8 cellular contexts compared by ENCODE assay signal in genomic region chr12:123436017-123436964, GRCh38. TPM values are rescaled to one million over a fixed set of nuclear protein-coding genes. Genes with fewer than 3 reads are reported as not detected.
A peak's percentile ranks its signal among the peaks of the same experiment; 100 is the strongest.
DNase-seq lines count a peak whose midpoint lies in the region; ATAC-seq, FAIRE-seq and TF ChIP-seq lines count a peak whose summit lies in the region.

Gene RILPL2, minus strand, starts transcription at chr12:123436684. Its CDS starts 264 bp downstream, at chr12:123436420.

- peak within 1 kb of the TSS; percentile 56 for H2AFZ ChIP-seq in fibroblast of lung (ENCODE audit: low read length)

- peaks cover 20% of the 10 kb centered on the region for H3K36me3 Mint-ChIP-seq in Calu3 (ENCODE audit: insufficient read depth, unreplicated experiment)
- peaks cover 0 to 6% (median 0%) of the 10 kb centered on the region in 3 donors for H3K36me3 Mint-ChIP-seq in naive thymus-derived CD8-positive, alpha-beta T cell
- peaks cover 39% of the 10 kb centered on the region for H3K36me3 Mint-ChIP-seq in stimulated activated memory B cell treated with anti-CD40 and anti-IgM and Interleukin-4, amounts not matched to agents 10 μg/mL and 1 μg/mL and 100 μg/mL, for 72 hours

- H3K27me3 Mint-ChIP-seq in Calu3 (ENCODE audit: unreplicated experiment), result no peaks in the 10 kb centered on the region
- no peaks in the 10 kb centered on the region for H3K27me3 Mint-ChIP-seq in naive thymus-derived CD8-positive, alpha-beta T cell
- H3K27me3 Mint-ChIP-seq in stimulated activated memory B cell treated with anti-CD40 and anti-IgM and Interleukin-4, amounts not matched to agents 10 μg/mL and 1 μg/mL and 100 μg/mL, for 72 hours, result no peaks in the 10 kb centered on the region

- H3K4me2 ChIP-seq in fibroblast of lung (ENCODE audit: extremely low read depth, insufficient read depth, low read length), result peak within 1 kb of the TSS; percentile 67

- H4K20me1 ChIP-seq in fibroblast of lung (ENCODE audit: control insufficient read depth, extremely low read depth, insufficient read depth, low read length), result no peaks in the 10 kb centered on the region

- POLR2A ChIA-PET in naive thymus-derived CD8-positive, alpha-beta T cell (lab: Charles Lee), result interaction anchor here (0.6 to 2.1 kb wide), 7 partner anchors 12 to 103 kb away, joined by 3 to 16 read pairs (median 4); partner anchors contain the start of genes SBNO1 and SNRNP35

- peak within 1 kb of the TSS; percentile 42 for H3K27ac ChIP-seq in fibroblast of lung (ENCODE audit: insufficient read depth, low read length)

- peak within 1 kb of the TSS; percentile 65 to 94 (median 77) for H3K4me3 ChIP-seq in fibroblast of lung (replicated peaks in 1 of 4; ENCODE audit: control extremely low read depth in 1 of 4, insufficient read depth in 1 of 4, low read depth in 3 of 4, low read length in 4 of 4)

- CTCF ChIA-PET in Calu3 (lab: Charles Lee), result interaction anchor here (0.5 kb wide), 1 partner anchor 16 kb away, joined by 6 read pairs; no protein-coding TSS in a partner anchor

- no peak for TF ChIP-seq CTCF in Calu3 (IDR thresholded peaks at IDR 0.05; ENCODE audit: unreplicated experiment)
- TF ChIP-seq CTCF in fibroblast of lung (conservative IDR thresholded peaks at IDR 0.05 in 1 of 2, IDR thresholded peaks at IDR 0.05 in 1 of 2; ENCODE audit: low read depth in 1 of 2, low read length in 2 of 2), result peak in 1 of 2 donors; percentile 0

- no peaks in the 10 kb centered on the region for H3K36me3 ChIP-seq in fibroblast of lung (ENCODE audit: control insufficient read depth, insufficient read depth, low read length)

- intact Hi-C loops in Calu3 (cut with micrococcal nuclease; ENCODE audit: unreplicated experiment), result no loop called here

- no peaks in the 10 kb centered on the region for H3K4me1 ChIP-seq in fibroblast of lung (ENCODE audit: control insufficient read depth, extremely low read depth, insufficient read depth, low read length)

- no peaks in the 10 kb centered on the region for H3K9me3 Mint-ChIP-seq in Calu3 (ENCODE audit: low read depth, unreplicated experiment)
- no peaks in the 10 kb centered on the region for H3K9me3 Mint-ChIP-seq in naive thymus-derived CD8-positive, alpha-beta T cell
- no peaks in the 10 kb centered on the region for H3K9me3 Mint-ChIP-seq in stimulated activated memory B cell treated with anti-CD40 and anti-IgM and Interleukin-4, amounts not matched to agents 10 μg/mL and 1 μg/mL and 100 μg/mL, for 72 hours

- DNase-seq in Calu3, result peak; percentile 93
- peak; percentile 60 for DNase-seq in RCC 7860 (ENCODE audit: low spot score)
- DNase-seq in activated T-helper 1 cell treated with Interleukin-2 at 50 U/mL for 16 hours (ENCODE audit: low read depth), result peak; percentile 87
- DNase-seq in fibroblast of lung (ENCODE audit: low read depth in 2 of 2), result peak; percentile 79 to 81
- peak; percentile 82 to 93 (median 87) for DNase-seq in naive thymus-derived CD8-positive, alpha-beta T cell

- peak; percentile 75 for ATAC-seq in GM19438 (IDR thresholded peaks at IDR 0.05; ENCODE audit: low read depth, unreplicated experiment)
- peak; percentile 67 for ATAC-seq in HG03571 (IDR thresholded peaks at IDR 0.05; ENCODE audit: unreplicated experiment)
- peak; percentile 85 to 92 for ATAC-seq in naive thymus-derived CD8-positive, alpha-beta T cell
- peak; percentile 94 for ATAC-seq in stimulated activated memory B cell treated with anti-CD40 and anti-IgM and Interleukin-4, amounts not matched to agents 10 μg/mL and 1 μg/mL and 100 μg/mL, for 72 hours

- H3K79me2 ChIP-seq in fibroblast of lung (ENCODE audit: control insufficient read depth, insufficient read depth, low read length), result peaks cover 6% of the 10 kb centered on the region

- H3K9me3 ChIP-seq in fibroblast of lung (ENCODE audit: control insufficient read depth, insufficient read depth, low read depth, low read length), result no peaks in the 10 kb centered on the region

- no peaks in the 10 kb centered on the region for H3K27me3 ChIP-seq in fibroblast of lung (ENCODE audit: control insufficient read depth, insufficient read depth, low read length)

- peak within 1 kb of the TSS; percentile 66 for H3K27ac Mint-ChIP-seq in Calu3 (ENCODE audit: unreplicated experiment)
- H3K27ac Mint-ChIP-seq in naive thymus-derived CD8-positive, alpha-beta T cell, result peak within 1 kb of the TSS; percentile 85 to 97 (median 92)
- peak within 1 kb of the TSS; percentile 99 for H3K27ac Mint-ChIP-seq in stimulated activated memory B cell treated with anti-CD40 and anti-IgM and Interleukin-4, amounts not matched to agents 10 μg/mL and 1 μg/mL and 100 μg/mL, for 72 hours

- H3K4me1 Mint-ChIP-seq in Calu3 (ENCODE audit: low read depth, unreplicated experiment), result peaks cover 8% of the 10 kb centered on the region
- peaks cover 12 to 51% (median 42%) of the 10 kb centered on the region in 4 donors for H3K4me1 Mint-ChIP-seq in naive thymus-derived CD8-positive, alpha-beta T cell
- peaks cover 49% of the 10 kb centered on the region for H3K4me1 Mint-ChIP-seq in stimulated activated memory B cell treated with anti-CD40 and anti-IgM and Interleukin-4, amounts not matched to agents 10 μg/mL and 1 μg/mL and 100 μg/mL, for 72 hours

- FAIRE-seq in RCC 7860 (lab: Jason Lieb, UNC), result no peak

- H3K4me3 Mint-ChIP-seq in Calu3 (ENCODE audit: low read depth, unreplicated experiment), result peak within 1 kb of the TSS; percentile 90
- H3K4me3 Mint-ChIP-seq in naive thymus-derived CD8-positive, alpha-beta T cell, result peak within 1 kb of the TSS; percentile 91 to 98 (median 94)
- H3K4me3 Mint-ChIP-seq in stimulated activated memory B cell treated with anti-CD40 and anti-IgM and Interleukin-4, amounts not matched to agents 10 μg/mL and 1 μg/mL and 100 μg/mL, for 72 hours, result peak within 1 kb of the TSS; percentile 99

- no TSS peak for BruUV-seq in Calu3 (replicated peaks; lab: Mats Ljungman, UMichigan)

- peak within 1 kb of the TSS; percentile 66 for H3K9ac ChIP-seq in fibroblast of lung (ENCODE audit: insufficient read depth, low read length)

RNA-seq across cellular contexts. Expression of gene RILPL2, which starts in this region (rescaled TPM):
- total RNA-seq in Calu3 (2022), result 2.4 and 2.8 TPM in 2 replicates
- total RNA-seq in fibroblast of lung, result 3.1 and 4.5 TPM in 2 replicates
- polyA plus RNA-seq in fibroblast of lung, result 3.5 and 3.7 TPM in 2 replicates
- 4.8 and 4.9 TPM in 2 replicates for polyA plus RNA-seq in fibroblast of lung (2012)
- polyA minus RNA-seq in fibroblast of lung (ENCODE audit: low replicate concordance), result 1.3 and 2.4 TPM in 2 replicates
- 1 to 10 TPM; 3.3 TPM for total RNA-seq in naive thymus-derived CD8-positive, alpha-beta T cell
- polyA plus RNA-seq in naive thymus-derived CD8-positive, alpha-beta T cell, result 1 to 10 TPM; 3.2 to 4.4 (median 3.9) TPM

Comparison
In these comparisons a context has a peak if more than half of its experiments do, and no peak if none do; other contexts are left out.
1. Peak in every context shown above with its lines: DNase-seq, ATAC-seq, H3K4me3 ChIP-seq and H3K27ac ChIP-seq.